Comparison of ENCODE assay signal across 8 cellular contexts in the genomic region with DNA sequence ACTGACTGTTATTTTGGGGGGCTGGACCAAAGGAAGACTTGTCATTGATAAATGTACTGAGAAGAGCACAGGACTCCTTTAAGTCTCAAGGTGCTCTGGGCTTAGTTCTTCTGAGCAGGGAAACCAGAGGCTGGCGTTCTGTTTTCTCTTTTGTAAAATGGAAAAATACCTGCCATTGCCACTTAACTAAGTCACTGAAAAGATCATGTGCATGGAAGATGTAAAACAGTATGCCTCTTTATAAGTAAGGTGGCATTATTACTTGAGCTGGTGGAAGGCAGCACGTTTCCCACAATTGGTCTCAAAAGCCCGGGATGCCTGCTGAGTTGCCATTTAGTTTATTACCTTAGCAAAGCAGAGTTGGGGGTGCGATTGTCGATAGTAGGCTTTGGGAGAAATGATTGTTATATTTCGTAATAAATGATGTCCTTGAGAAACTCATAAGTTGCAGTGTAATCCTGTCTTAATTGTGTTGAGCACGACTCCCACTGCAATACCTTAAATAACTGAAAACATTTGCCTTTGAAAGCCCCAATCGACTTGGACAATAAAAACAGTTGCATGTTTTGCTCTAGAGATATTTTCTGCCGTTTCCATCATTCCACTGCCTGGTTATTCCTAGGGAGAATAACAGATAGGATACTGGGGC. TPM values are rescaled to one million over a fixed set of nuclear protein-coding genes. Genes with fewer than 3 reads are reported as not detected.
A peak's percentile ranks its signal among the peaks of the same experiment; 100 is the strongest.
DNase-seq lines count a peak whose midpoint lies in the region; ATAC-seq, FAIRE-seq and TF ChIP-seq lines count a peak whose summit lies in the region.

No MANE protein-coding gene starts in this region.

- H3K9ac ChIP-seq in IMR-90 (ENCODE audit: low read depth, low read length) = peak overlapping the region; percentile 71
- H3K9ac ChIP-seq in mucosa of rectum (ENCODE audit: low read depth in 1 of 2, low read length in 2 of 2) = peak overlapping the region; percentile 60 to 79

- H3K79me1 ChIP-seq in IMR-90 (ENCODE audit: low read depth in 1 of 2, low read length in 2 of 2) = peaks cover 3 to 56% of the 10 kb centered on the region in 2 experiments; a peak in 2 of 4 replicates

- 40% methylated on average over 1 of the region's 9 CpGs; no CpG with 5 or more reads in 1 of the 2 experiments for WGBS in IMR-90 (ENCODE audit: extremely low coverage in 2 of 2, insufficient read length in 1 of 2), 2 experiments

- no peaks in the 10 kb centered on the region for H3K9me3 ChIP-seq in IMR-90 (ENCODE audit: control insufficient read depth, insufficient read depth, low read length)
- H3K9me3 ChIP-seq in mucosa of rectum (ENCODE audit: control insufficient read depth in 2 of 2, low read length in 2 of 2) = no peaks in the 10 kb centered on the region

- in situ Hi-C loops in IMR-90 (cut with MboI; ENCODE audit: low sequenced_read_pairs) = loop anchor here (10.0 to 25.0 kb wide), 3 partner anchors 135 to 1035 kb away; no protein-coding TSS in a partner anchor

- no TSS peak for BruUV-seq in IMR-90 (replicated peaks; lab: Mats Ljungman, UMichigan)

- DNase-seq in AG04449 (ENCODE audit: low read depth, low spot score) (no peak), IMR-90 (no peak), bronchial epithelial cell (ENCODE audit: low read depth) (peak; percentile 17), NK-92 (lab: John Stamatoyannopoulos, UW; ENCODE audit: unreplicated experiment) (no peak), NCI-H2029 (lab: John Stamatoyannopoulos, UW) (no peak), kidney glomerular epithelial cell (lab: John Stamatoyannopoulos, UW) (no peak)

- H2AFZ ChIP-seq in IMR-90 (replicated peaks; ENCODE audit: low read length, poor library complexity) = peak overlapping the region; percentile 91

- peak overlapping the region; percentile 68 for H3K4ac ChIP-seq in IMR-90 (ENCODE audit: low read depth, low read length)

- no peak overlapping the region for H4K91ac ChIP-seq in IMR-90 (ENCODE audit: insufficient read depth, low read depth, low read length)

- H3K18ac ChIP-seq in IMR-90 (ENCODE audit: low read depth, low read length) = no peak overlapping the region

- peaks cover 56% of the 10 kb centered on the region for H4K20me1 ChIP-seq in IMR-90 (ENCODE audit: insufficient read depth, low read length)

- no peak overlapping the region for H4K5ac ChIP-seq in IMR-90 (ENCODE audit: low read depth, low read length)

- no peak overlapping the region for H2BK5ac ChIP-seq in IMR-90 (ENCODE audit: low read depth, low read length, poor library complexity, severe bottlenecking)

- H3K4me1 ChIP-seq in IMR-90 (ENCODE audit: control insufficient read depth, insufficient read depth, low read length) = peaks cover 5% of the 10 kb centered on the region; the same call in 1 of the 2 replicates
- H3K4me1 ChIP-seq in mucosa of rectum (ENCODE audit: control insufficient read depth in 2 of 2, insufficient read depth in 2 of 2, low read length in 2 of 2) = peaks cover 19 to 35% of the 10 kb centered on the region in 2 donors

- intact Hi-C loops in IMR-90 (cut with micrococcal nuclease) = loop anchor here (5.0 to 10.0 kb wide), 2 partner anchors 445 to 507 kb away; no protein-coding TSS in a partner anchor

- H3K27me3 ChIP-seq in IMR-90 (ENCODE audit: control insufficient read depth, insufficient read depth, low read length) = no peaks in the 10 kb centered on the region
- H3K27me3 ChIP-seq in bronchial epithelial cell (ENCODE audit: control insufficient read depth, insufficient read depth, low read length) = no peaks in the 10 kb centered on the region
- no peaks in the 10 kb centered on the region for H3K27me3 ChIP-seq in mucosa of rectum (ENCODE audit: control insufficient read depth in 2 of 2, insufficient read depth in 2 of 2, low read length in 2 of 2)

- H2BK120ac ChIP-seq in IMR-90 (ENCODE audit: low read depth, low read length) = no peak overlapping the region

- peak overlapping the region; percentile 72 for H3K4me2 ChIP-seq in IMR-90 (ENCODE audit: low read depth, low read length)

- H3K9me1 ChIP-seq in IMR-90 (ENCODE audit: insufficient read depth, low read length) = peaks cover 3% of the 10 kb centered on the region

- H3K4me3 ChIP-seq in AG04449 (ENCODE audit: low read depth, low read length) (peak overlapping the region; percentile 81), IMR-90 (ENCODE audit: insufficient read depth, low read depth, low read length) (peak overlapping the region; percentile 85), bronchial epithelial cell (ENCODE audit: low read depth, low read length) (peak overlapping the region; percentile 95), mucosa of rectum (ENCODE audit: low read length in 2 of 2) (peak overlapping the region; percentile 80 to 89)

- H2AK5ac ChIP-seq in IMR-90 (ENCODE audit: low read depth, low read length) = peak overlapping the region; percentile 18; the same call in 1 of the 2 replicates

- H2AK9ac ChIP-seq in IMR-90 (replicated peaks; ENCODE audit: low read depth, low read length, poor library complexity) = peak overlapping the region; percentile 48

- dilution Hi-C loops in IMR-90 (cut with HindIII; ENCODE audit: low sequenced_read_pairs, unreplicated experiment) = no loop called here

- FAIRE-seq in bronchial epithelial cell (lab: Jason Lieb, UNC) = no peak

- peaks cover 2% of the 10 kb centered on the region; the same call in 1 of the 2 replicates for H3K36me3 ChIP-seq in IMR-90 (ENCODE audit: control insufficient read depth, insufficient read depth, low read length)
- peaks cover 3% of the 10 kb centered on the region for H3K36me3 ChIP-seq in bronchial epithelial cell (ENCODE audit: control insufficient read depth, insufficient read depth, low read length)
- no peaks in the 10 kb centered on the region for H3K36me3 ChIP-seq in mucosa of rectum (ENCODE audit: control insufficient read depth in 2 of 2, insufficient read depth in 2 of 2, low read length in 2 of 2)

- no peak for TF ChIP-seq RAD21 in IMR-90 (IDR thresholded peaks at IDR 0.05; ENCODE audit: low read length)

- TF ChIP-seq POLR2A in IMR-90 (IDR thresholded peaks at IDR 0.05; ENCODE audit: low read depth, low read length) = no peak

- peak overlapping the region; percentile 54; the same call in 1 of the 2 replicates for H3K23ac ChIP-seq in IMR-90 (ENCODE audit: low read depth, low read length)

- no peak overlapping the region for H2BK20ac ChIP-seq in IMR-90 (ENCODE audit: low read depth, low read length)

- TF ChIP-seq CTCF in AG04449 (IDR thresholded peaks at IDR 0.05; ENCODE audit: insufficient read depth, low read length, missing control alignments) = no peak
- no peak for TF ChIP-seq CTCF in IMR-90 (conservative IDR thresholded peaks at IDR 0.05; ENCODE audit: low read depth, low read length)
- no peak for TF ChIP-seq CTCF in bronchial epithelial cell (IDR thresholded peaks at IDR 0.05; ENCODE audit: insufficient read depth, low read length, severe bottlenecking)

- H3K56ac ChIP-seq in IMR-90 (ENCODE audit: extremely low read depth, insufficient read depth, low read length) = 0 out of 2 replicates have a peak overlapping the region, but pooled peaks have one; percentile 19

- H3K27ac ChIP-seq in IMR-90 (ENCODE audit: insufficient read depth, low read length) = peak overlapping the region; percentile 83
- peak overlapping the region; percentile 85 for H3K27ac ChIP-seq in mucosa of rectum (ENCODE audit: low read depth in 2 of 2, low read length in 2 of 2)

- POLR2A ChIA-PET in AG04449 (lab: Yijun Ruan, JAX) (interaction anchor here (0.9 kb wide), 1 partner anchor 546 kb away, joined by 3 read pairs; no protein-coding TSS in a partner anchor), IMR-90 (lab: Charles Lee; ENCODE audit: unreplicated experiment) (no interaction called here)

- ATAC-seq in IMR-90 (ENCODE audit: low read depth) = no peak
- no peak for ATAC-seq in HG03439 (IDR thresholded peaks at IDR 0.05; ENCODE audit: unreplicated experiment)

- H2BK15ac ChIP-seq in IMR-90 (ENCODE audit: low read depth, low read length) = no peak overlapping the region

- H4K8ac ChIP-seq in IMR-90 (ENCODE audit: low read depth in 2 of 2, low read length in 2 of 2) = peak overlapping the region in 1 of 2 experiments; percentile 28; a peak in 1 of 4 replicates

- H3K14ac ChIP-seq in IMR-90 (replicated peaks; ENCODE audit: low read depth, low read length) = peak overlapping the region; percentile 40; the same call in 1 of the 2 replicates

- CTCF ChIA-PET in AG04449 (lab: Yijun Ruan, JAX) = interaction anchor here (1.0 to 1.7 kb wide), 9 partner anchors 11 to 1126 kb away, joined by 3 to 5 read pairs (median 4); no protein-coding TSS in a partner anchor
- CTCF ChIA-PET in IMR-90 (lab: Yijun Ruan, JAX) = interaction anchor here (0.9 to 1.6 kb wide), 2 partner anchors 194 to 382 kb away, joined by 5 to 8 read pairs; no protein-coding TSS in a partner anchor

TF ChIP-seq in IMR-90, 13 proteins besides CTCF, POLR2A, EP300 and RAD21:
- TF ChIP-seq, protein P1, sequence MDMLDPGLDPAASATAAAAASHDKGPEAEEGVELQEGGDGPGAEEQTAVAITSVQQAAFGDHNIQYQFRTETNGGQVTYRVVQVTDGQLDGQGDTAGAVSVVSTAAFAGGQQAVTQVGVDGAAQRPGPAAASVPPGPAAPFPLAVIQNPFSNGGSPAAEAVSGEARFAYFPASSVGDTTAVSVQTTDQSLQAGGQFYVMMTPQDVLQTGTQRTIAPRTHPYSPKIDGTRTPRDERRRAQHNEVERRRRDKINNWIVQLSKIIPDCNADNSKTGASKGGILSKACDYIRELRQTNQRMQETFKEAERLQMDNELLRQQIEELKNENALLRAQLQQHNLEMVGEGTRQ (IDR thresholded peaks at IDR 0.05; ENCODE audit: low read depth, low read length) = no peak
- peak; percentile 69 for TF ChIP-seq CEBPB (IDR thresholded peaks at IDR 0.05; ENCODE audit: low read depth, low read length)

RNA-seq across cellular contexts. Expression of a gene that starts 3.6 kb away (rescaled TPM):
- 12.9 and 13.1 TPM in 2 replicates for total RNA-seq in IMR-90 (2012; rRNA removed)
- polyA plus RNA-seq in IMR-90 (2012; rRNA removed) = 9.6 TPM in 2 replicates
- 4.7 and 5.7 TPM in 2 replicates for polyA plus RNA-seq in IMR-90 (2012; cell fraction: cytosol; rRNA removed)
- 14.8 and 23.2 TPM in 2 replicates for polyA plus RNA-seq in IMR-90 (2012; cell fraction: nucleus; rRNA removed; ENCODE audit: low replicate concordance)
- total RNA-seq in bronchial epithelial cell = 29.2 and 40.5 TPM in 2 replicates
